8 cellular contexts compared by ENCODE assay signal in genomic region chr7:72953901-72954562, GRCh38. TPM values are rescaled to one million over a fixed set of nuclear protein-coding genes. Genes with fewer than 3 reads are reported as not detected.
DNase-seq lines count a peak whose midpoint lies in the region; ATAC-seq and TF ChIP-seq lines count a peak whose summit lies in the region.
"Not testable (repeated sequence)": the region's sequence is repeated elsewhere in the genome, so short reads cannot be mapped to it uniquely, and the experiment has no call there.

No MANE protein-coding gene starts in this region.

- intact Hi-C loops in Caco-2 (cut with micrococcal nuclease; ENCODE audit: unreplicated experiment), result not testable (repeated sequence)

- H3K9me2 ChIP-seq in SU-DHL-6 (replicated peaks; ENCODE audit: insufficient read depth, low read length), result not testable (repeated sequence)

- ATAC-seq in GM19372 (IDR thresholded peaks at IDR 0.05; ENCODE audit: low read depth, unreplicated experiment) (peak; percentile 47), HG02588 (IDR thresholded peaks at IDR 0.05; ENCODE audit: unreplicated experiment) (peak; percentile 53), HG03354 (IDR thresholded peaks at IDR 0.05; ENCODE audit: poor library complexity, severe bottlenecking, unreplicated experiment) (peak; percentile 67)

- 0% methylated on average over 1 of the region's 43 CpGs for WGBS in smooth muscle cell (ENCODE audit: low lambda C conversion rate)

- H3K27me3 Mint-ChIP-seq in Caco-2 (ENCODE audit: insufficient read depth, unreplicated experiment), result not testable (repeated sequence)

- not testable (repeated sequence) for H3K9me3 ChIP-seq in Caco-2; SU-DHL-6 (ENCODE audit: insufficient read depth, low read length); smooth muscle cell (replicated peaks; ENCODE audit: low read depth)

- H3K4me3 ChIP-seq in Caco-2 (ENCODE audit: low read depth, low read length) (peak overlapping the region; percentile 34), coronary artery (peak overlapping the region; percentile 65), kidney epithelial cell (ENCODE audit: low read depth, low read length) (peak overlapping the region; percentile 34), smooth muscle cell (peak overlapping the region; percentile 40)
- not testable (repeated sequence) for H3K4me3 ChIP-seq in SU-DHL-6 (ENCODE audit: insufficient read depth, low read length, poor library complexity, severe bottlenecking)

- H3K36me3 ChIP-seq in Caco-2 (ENCODE audit: control insufficient read depth, insufficient read depth, low read length); SU-DHL-6 (ENCODE audit: low read length); kidney epithelial cell (ENCODE audit: control insufficient read depth, insufficient read depth, low read length); smooth muscle cell (ENCODE audit: low read depth): not testable (repeated sequence)

- H3K9ac ChIP-seq in SU-DHL-6 (ENCODE audit: low read length), result 0 out of 2 replicates have a peak overlapping the region, but pooled peaks have one; percentile 33
- H3K9ac ChIP-seq in smooth muscle cell (ENCODE audit: low read depth), result not testable (repeated sequence)

- DNase-seq in Caco-2; coronary artery (ENCODE audit: low spot score); kidney epithelial cell (ENCODE audit: low read depth); smooth muscle cell (lab: John Stamatoyannopoulos, UW; ENCODE audit: unreplicated experiment): not testable (repeated sequence)

- H3K79me2 ChIP-seq in SU-DHL-6 (ENCODE audit: insufficient read depth, low read length); smooth muscle cell (ENCODE audit: low read depth): not testable (repeated sequence)

- peak overlapping the region; percentile 57 for H3K4me3 Mint-ChIP-seq in Caco-2 (ENCODE audit: unreplicated experiment)

- H3K27me3 ChIP-seq in Caco-2 (replicated peaks; ENCODE audit: control insufficient read depth, insufficient read depth, low read length); SU-DHL-6 (ENCODE audit: low read length); kidney epithelial cell (ENCODE audit: control insufficient read depth, insufficient read depth, low read length); smooth muscle cell (ENCODE audit: low read depth): not testable (repeated sequence)

- H3K4me1 Mint-ChIP-seq in Caco-2 (ENCODE audit: low read depth, unreplicated experiment), result not testable (repeated sequence)

- TF ChIP-seq CTCF in Caco-2 (IDR thresholded peaks at IDR 0.05; ENCODE audit: insufficient read depth in 1 of 2, low read depth in 1 of 2, low read length in 1 of 2, severe bottlenecking in 1 of 2, unreplicated experiment in 1 of 2); SU-DHL-6 (IDR thresholded peaks at IDR 0.05; ENCODE audit: insufficient read depth, low read length, poor library complexity, severe bottlenecking); coronary artery (IDR thresholded peaks at IDR 0.05); kidney epithelial cell (IDR thresholded peaks at IDR 0.05; ENCODE audit: insufficient read depth, low read length, poor library complexity, severe bottlenecking); smooth muscle cell (IDR thresholded peaks at IDR 0.05; ENCODE audit: borderline replicate concordance, insufficient read depth, poor library complexity, severe bottlenecking): not testable (repeated sequence)

- not testable (repeated sequence) for H4K20me1 ChIP-seq in SU-DHL-6 (ENCODE audit: low read depth, low read length); smooth muscle cell (ENCODE audit: low read depth)

- BruUV-seq in Caco-2 (replicated peaks; lab: Mats Ljungman, UMichigan), result TSS peak; percentile 65

- not testable (repeated sequence) for H3K36me3 Mint-ChIP-seq in Caco-2 (ENCODE audit: insufficient read depth, unreplicated experiment)

- CTCF ChIA-PET in Caco-2 (lab: Charles Lee), result not testable (repeated sequence)

- POLR2A ChIA-PET in Caco-2 (lab: Charles Lee), result not testable (repeated sequence)

- H2AFZ ChIP-seq in SU-DHL-6 (ENCODE audit: low read depth, low read length, severe bottlenecking); smooth muscle cell (ENCODE audit: low read depth): not testable (repeated sequence)

- not testable (repeated sequence) for H3K4me1 ChIP-seq in Caco-2; smooth muscle cell (ENCODE audit: low read depth)

- H3K27ac ChIP-seq in SU-DHL-6 (ENCODE audit: low read depth, low read length); coronary artery; smooth muscle cell (ENCODE audit: low read depth): not testable (repeated sequence)

- H3K27ac Mint-ChIP-seq in Caco-2 (ENCODE audit: unreplicated experiment), result not testable (repeated sequence)

- H3K9me3 Mint-ChIP-seq in Caco-2 (ENCODE audit: unreplicated experiment), result not testable (repeated sequence)

- H3K4me2 ChIP-seq in SU-DHL-6 (ENCODE audit: low read depth, low read length, poor library complexity, severe bottlenecking) (peak overlapping the region; percentile 41), smooth muscle cell (peak overlapping the region; percentile 85)

- not testable (repeated sequence) for H3F3A ChIP-seq in SU-DHL-6 (ENCODE audit: insufficient read depth); smooth muscle cell (ENCODE audit: low read depth)

RNA-seq across cellular contexts. Expression of gene TRIM74, which starts 15.2 kb away (rescaled TPM):
- total RNA-seq in Caco-2 (2022) (0.39 TPM in 1 of 2 replicates, not detected in the other), kidney epithelial cell (0.33 TPM in 1 of 2 replicates, not detected in the other), smooth muscle cell (not detected in 2 replicates)
- 0.46 TPM in 1 of 2 replicates, not detected in the other for polyA plus RNA-seq in smooth muscle cell

RNA-seq across cellular contexts. Expression of gene POM121, which starts 29.1 kb away (rescaled TPM):
- 76.8 and 83.1 TPM in 2 replicates for total RNA-seq in Caco-2 (2022)
- total RNA-seq in kidney epithelial cell, result 17.8 and 21.0 TPM in 2 replicates
- total RNA-seq in smooth muscle cell, result 9.2 and 9.8 TPM in 2 replicates
- 11.8 and 15.3 TPM in 2 replicates for polyA plus RNA-seq in smooth muscle cell
